Comparison of ENCODE assay signal across 1 cellular context in genomic region chr19:1291761-1292418, GRCh38.
TF ChIP-seq lines count a peak whose summit lies in the region.

No MANE protein-coding gene starts in this region.

TF ChIP-seq in liver, 16 proteins besides CTCF, POLR2A, EP300 and RAD21 (continued from another document):
- TF ChIP-seq FOXA2 (IDR thresholded peaks at IDR 0.05) = no peak
- no peak for TF ChIP-seq EGR1 (IDR thresholded peaks at IDR 0.05; ENCODE audit: low read depth in 2 of 2)
- no peak for TF ChIP-seq JUND (IDR thresholded peaks at IDR 0.05)
